ENCODE assay signal across 14 cellular contexts in the genomic region with DNA sequence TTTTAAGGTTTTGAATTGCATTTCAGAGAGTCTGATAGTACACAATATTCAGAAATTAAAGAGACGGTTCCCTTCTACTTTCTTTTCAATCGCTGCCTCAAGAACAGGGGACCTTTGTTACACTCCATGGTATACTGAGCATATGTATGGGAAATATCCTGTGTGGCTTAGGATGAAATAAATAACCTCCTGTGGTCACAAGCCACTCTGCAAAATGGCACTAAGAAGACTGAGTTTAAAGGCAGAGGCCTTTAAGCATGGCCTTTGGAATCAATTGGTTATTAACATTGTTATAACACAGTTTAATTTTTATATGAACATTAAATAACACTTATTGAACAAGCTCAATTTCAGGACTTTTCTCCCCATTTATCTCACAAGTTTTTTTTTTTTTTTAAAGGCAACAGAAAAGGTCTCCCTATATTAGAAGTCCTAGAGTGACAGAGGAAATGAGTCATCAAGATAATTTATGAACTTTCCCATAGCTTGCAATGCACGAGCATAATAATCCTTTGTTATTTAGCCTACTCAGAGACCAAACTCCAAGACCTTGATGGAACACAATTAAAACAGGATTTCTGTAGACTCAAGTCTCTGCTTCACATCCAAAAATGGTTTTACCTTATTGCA.
A peak's percentile ranks its signal among the peaks of the same experiment; 100 is the strongest.
DNase-seq lines count a peak whose midpoint lies in the region; ATAC-seq and TF ChIP-seq lines count a peak whose summit lies in the region.
"Had no signal": no experiment of that assay in that cellular context is flagged by ENCODE, and none has a peak within 500 bp of the region (broad histone marks: within the 10 kb centered on the region; RNA-seq: fewer than 3 reads in every experiment).

No MANE protein-coding gene starts in this region.

- no peaks in the 10 kb centered on the region for H3K79me2 ChIP-seq in DND-41 (ENCODE audit: insufficient read depth, low read length)

- H3K9ac ChIP-seq in DND-41 (ENCODE audit: low read depth, low read length): peak overlapping the region; percentile 31

- peak; percentile 85 for ATAC-seq in DND-41 (ENCODE audit: insufficient read depth, low read depth)
- ATAC-seq: activated CD4-positive, alpha-beta T cell treated with anti-CD3 and anti-CD28 coated beads for 36 hours; sciatic nerve had no signal

- peak; percentile 33 for DNase-seq in DND-41
- peak; percentile 81 for DNase-seq in M059J (ENCODE audit: low read depth)
- peak; percentile 41 for DNase-seq in amniotic epithelial cell (ENCODE audit: low read depth)
- peak; percentile 52 for DNase-seq in kidney tubule cell (ENCODE audit: low spot score)
- no peak for DNase-seq in HUDEP-2 (lab: John Stamatoyannopoulos, UW; ENCODE audit: unreplicated experiment in 76 of 76)
- DNase-seq in WERI-Rb-1: no peak
- DNase-seq in activated CD4-positive, alpha-beta memory T cell treated with anti-CD3 and anti-CD28 coated beads, Interleukin-2, amount 10 ng/mL, durations not matched to agents 7 days and 5 days: no peak
- DNase-seq in central memory CD4-positive, alpha-beta T cell: no peak
- DNase-seq: activated CD4-positive, alpha-beta T cell treated with anti-CD3 and anti-CD28 coated beads for 36 hours; CD4-positive, alpha-beta T cell; hippocampal formation; NCI-H187 treated with DMSO at 0.1 percent for 48 hours had no signal

- CTCF ChIA-PET in activated CD4-positive, alpha-beta memory T cell treated with anti-CD3 and anti-CD28 coated beads, Interleukin-2, amount 10 ng/mL, durations not matched to agents 7 days and 5 days (lab: Charles Lee): interaction anchor here (0.8 kb wide), 1 partner anchor 66 kb away, joined by 3 read pairs; no protein-coding TSS in a partner anchor

- no peaks in the 10 kb centered on the region for H3K9me3 ChIP-seq in DND-41 (ENCODE audit: insufficient read depth, low read length, severe bottlenecking)
- H3K9me3 ChIP-seq in WERI-Rb-1 (ENCODE audit: severe bottlenecking): no peaks in the 10 kb centered on the region
- H3K9me3 ChIP-seq: thyroid gland had no signal

- H3K27me3 ChIP-seq in DND-41 (ENCODE audit: insufficient read depth, low read length, poor library complexity) (no peaks in the 10 kb centered on the region), WERI-Rb-1 (ENCODE audit: insufficient read depth, low read depth, severe bottlenecking) (no peaks in the 10 kb centered on the region)
- H3K27me3 ChIP-seq: thyroid gland had no signal

- no peak overlapping the region for H3K27ac Mint-ChIP-seq in activated CD4-positive, alpha-beta memory T cell treated with anti-CD3 and anti-CD28 coated beads, Interleukin-2, amount 10 ng/mL, durations not matched to agents 7 days and 5 days
- H3K27ac Mint-ChIP-seq: activated CD4-positive, alpha-beta T cell treated with anti-CD3 and anti-CD28 coated beads for 36 hours; CD4-positive, alpha-beta T cell had no signal

- no peaks in the 10 kb centered on the region for H4K20me1 ChIP-seq in DND-41 (ENCODE audit: insufficient read depth, low read length)

- H3K27ac ChIP-seq in DND-41 (ENCODE audit: low read length) (peak overlapping the region; percentile 77), WERI-Rb-1 (no peak overlapping the region)
- H3K27ac ChIP-seq: thyroid gland had no signal

- H2AFZ ChIP-seq in DND-41 (ENCODE audit: low read depth, low read length): peak overlapping the region; percentile 36

- no peak for TF ChIP-seq CTCF in DND-41 (IDR thresholded peaks at IDR 0.05; ENCODE audit: borderline replicate concordance, extremely low read depth, low read length, poor library complexity, severe bottlenecking)
- no peak for TF ChIP-seq CTCF in WERI-Rb-1 (IDR thresholded peaks at IDR 0.05; ENCODE audit: low read depth, low read length)

- H3K36me3 ChIP-seq in DND-41 (ENCODE audit: insufficient read depth, low read length): no peaks in the 10 kb centered on the region
- no peaks in the 10 kb centered on the region for H3K36me3 ChIP-seq in WERI-Rb-1
- H3K36me3 ChIP-seq: thyroid gland had no signal

- peaks cover 42% of the 10 kb centered on the region for H3K4me1 ChIP-seq in DND-41 (ENCODE audit: insufficient read depth, low read length)
- H3K4me1 ChIP-seq: thyroid gland had no signal

- H3K27me3 Mint-ChIP-seq in activated CD4-positive, alpha-beta memory T cell treated with anti-CD3 and anti-CD28 coated beads, Interleukin-2, amount 10 ng/mL, durations not matched to agents 7 days and 5 days: no peaks in the 10 kb centered on the region
- H3K27me3 Mint-ChIP-seq: activated CD4-positive, alpha-beta T cell treated with anti-CD3 and anti-CD28 coated beads for 36 hours; CD4-positive, alpha-beta T cell had no signal

- no peak overlapping the region for H3K4me3 Mint-ChIP-seq in activated CD4-positive, alpha-beta memory T cell treated with anti-CD3 and anti-CD28 coated beads, Interleukin-2, amount 10 ng/mL, durations not matched to agents 7 days and 5 days
- H3K4me3 Mint-ChIP-seq: activated CD4-positive, alpha-beta T cell treated with anti-CD3 and anti-CD28 coated beads for 36 hours; CD4-positive, alpha-beta T cell had no signal

- POLR2A ChIA-PET in activated CD4-positive, alpha-beta memory T cell treated with anti-CD3 and anti-CD28 coated beads, Interleukin-2, amount 10 ng/mL, durations not matched to agents 7 days and 5 days (lab: Charles Lee): no interaction called here

- H3K4me2 ChIP-seq in DND-41 (ENCODE audit: insufficient read depth, low read length): peak overlapping the region; percentile 47

- H3K36me3 Mint-ChIP-seq in activated CD4-positive, alpha-beta memory T cell treated with anti-CD3 and anti-CD28 coated beads, Interleukin-2, amount 10 ng/mL, durations not matched to agents 7 days and 5 days (ENCODE audit: low read depth): no peaks in the 10 kb centered on the region

- H3K4me1 Mint-ChIP-seq in activated CD4-positive, alpha-beta memory T cell treated with anti-CD3 and anti-CD28 coated beads, Interleukin-2, amount 10 ng/mL, durations not matched to agents 7 days and 5 days: peaks cover 3% of the 10 kb centered on the region
- H3K4me1 Mint-ChIP-seq: activated CD4-positive, alpha-beta T cell treated with anti-CD3 and anti-CD28 coated beads for 36 hours had no signal

- H3K4me3 ChIP-seq in DND-41 (ENCODE audit: low read depth in 1 of 2, low read length in 2 of 2) (no peak overlapping the region), WERI-Rb-1 (ENCODE audit: low read depth, low read length) (no peak overlapping the region)
- H3K4me3 ChIP-seq: thyroid gland had no signal

- H3K9me3 Mint-ChIP-seq in activated CD4-positive, alpha-beta memory T cell treated with anti-CD3 and anti-CD28 coated beads, Interleukin-2, amount 10 ng/mL, durations not matched to agents 7 days and 5 days: no peaks in the 10 kb centered on the region
- H3K9me3 Mint-ChIP-seq: CD4-positive, alpha-beta T cell had no signal

Comparison
In these comparisons a context has a peak if more than half of its experiments do, and no peak if none do; other contexts are left out.
1. DNase-seq: peak in DND-41 (single experiment), M059J (single experiment), amniotic epithelial cell (single experiment) and kidney tubule cell (single experiment); none in HUDEP-2 (0 of 76), WERI-Rb-1 (single experiment), activated CD4-positive, alpha-beta memory T cell treated with anti-CD3 and anti-CD28 coated beads, Interleukin-2, amount 10 ng/mL, durations not matched to agents 7 days and 5 days (single experiment) and central memory CD4-positive, alpha-beta T cell (single experiment).